ENCODE assay signal across 8 cellular contexts in genomic region chr4:112297495-112297894, GRCh38. TPM values are rescaled to one million over a fixed set of nuclear protein-coding genes. Genes with fewer than 3 reads are reported as not detected.
DNase-seq lines count a peak whose midpoint lies in the region; ATAC-seq and TF ChIP-seq lines count a peak whose summit lies in the region.

No MANE protein-coding gene starts in this region.

- no peaks in the 10 kb centered on the region for H3K9me3 ChIP-seq in mammary epithelial cell (replicated peaks; ENCODE audit: insufficient read depth, low read length)

- no peaks in the 10 kb centered on the region for H3K9me3 Mint-ChIP-seq in CD14-positive monocyte
- H3K9me3 Mint-ChIP-seq in naive thymus-derived CD8-positive, alpha-beta T cell, result no peaks in the 10 kb centered on the region

- ATAC-seq in HG03342 (IDR thresholded peaks at IDR 0.05; ENCODE audit: unreplicated experiment) (peak; percentile 10), GM21528 (IDR thresholded peaks at IDR 0.05; ENCODE audit: low FRiP score, unreplicated experiment) (no peak)
- ATAC-seq in naive thymus-derived CD8-positive, alpha-beta T cell, result no peak

- dilution Hi-C loops in mammary epithelial cell (cut with HindIII; ENCODE audit: low sequenced_read_pairs), result no loop called here

- no peaks in the 10 kb centered on the region for H3K27me3 ChIP-seq in mammary epithelial cell (ENCODE audit: insufficient read depth, low read length)

- H2AFZ ChIP-seq in mammary epithelial cell (ENCODE audit: low read depth, low read length), result peak overlapping the region; percentile 82

- CTCF ChIA-PET in mammary epithelial cell (lab: Charles Lee; ENCODE audit: low non-redundant PET) (interaction anchor here (0.6 kb wide), 1 partner anchor 18 kb away, joined by 32 read pairs; no protein-coding TSS in a partner anchor), GM10248 (lab: Yijun Ruan, JAX) (interaction anchor here (0.8 to 3.5 kb wide), 4 partner anchors 11 to 24 kb away, joined by 3 to 10 read pairs (median 4); partner anchors contain the start of gene TIFA)

- no peaks in the 10 kb centered on the region for H3K36me3 Mint-ChIP-seq in CD14-positive monocyte
- no peaks in the 10 kb centered on the region for H3K36me3 Mint-ChIP-seq in naive thymus-derived CD8-positive, alpha-beta T cell

- BruUV-seq in mammary epithelial cell (replicated peaks; lab: Mats Ljungman, UMichigan), result no TSS peak

- 0% methylated on average over 1 of the region's 1 CpG for WGBS in mammary epithelial cell (ENCODE audit: low coverage, missing lambda C conversion rate)

- peaks cover 30% of the 10 kb centered on the region for H3K4me1 Mint-ChIP-seq in CD14-positive monocyte
- peaks cover 8 to 35% (median 24%) of the 10 kb centered on the region in 4 donors for H3K4me1 Mint-ChIP-seq in naive thymus-derived CD8-positive, alpha-beta T cell

- H3K9ac ChIP-seq in mammary epithelial cell (ENCODE audit: insufficient read depth, low read length), result peak overlapping the region; percentile 72

- TF ChIP-seq CTCF in CD14-positive monocyte (IDR thresholded peaks at IDR 0.05) (no peak), mammary epithelial cell (conservative IDR thresholded peaks at IDR 0.05 in 1 of 2, IDR thresholded peaks at IDR 0.05 in 1 of 2; ENCODE audit: extremely low read depth in 1 of 2, insufficient read depth in 1 of 2, low read depth in 1 of 2, low read length in 2 of 2) (no peak), GM10248 (IDR thresholded peaks at IDR 0.05; ENCODE audit: control extremely low read depth, extremely low read depth, low read depth, missing control alignments) (no peak)

- intact Hi-C loops in CD14-positive monocyte (cut with micrococcal nuclease), result no loop called here
- intact Hi-C loops in mammary epithelial cell (cut with micrococcal nuclease), result no loop called here

- H3K27me3 Mint-ChIP-seq in CD14-positive monocyte (ENCODE audit: low read depth in 3 of 3), result peaks cover 0 to 1% (median 0%) of the 10 kb centered on the region in 3 donors
- H3K27me3 Mint-ChIP-seq in naive thymus-derived CD8-positive, alpha-beta T cell, result no peaks in the 10 kb centered on the region

- H3K79me2 ChIP-seq in mammary epithelial cell (ENCODE audit: insufficient read depth, low read length), result no peaks in the 10 kb centered on the region

- H3K4me2 ChIP-seq in mammary epithelial cell (ENCODE audit: insufficient read depth, low read depth, low read length), result peak overlapping the region; percentile 93

- peak overlapping the region; percentile 75 for H3K27ac ChIP-seq in mammary epithelial cell (ENCODE audit: insufficient read depth, low read depth, low read length)

- peak overlapping the region; percentile 75 to 92 for H3K4me3 Mint-ChIP-seq in CD14-positive monocyte
- H3K4me3 Mint-ChIP-seq in naive thymus-derived CD8-positive, alpha-beta T cell, result peak overlapping the region; percentile 80 to 93 (median 88)

- no peaks in the 10 kb centered on the region for H4K20me1 ChIP-seq in mammary epithelial cell (ENCODE audit: insufficient read depth, low read length)

- no peaks in the 10 kb centered on the region for H3K36me3 ChIP-seq in mammary epithelial cell (ENCODE audit: insufficient read depth, low read length)

- H3K4me1 ChIP-seq in mammary epithelial cell (ENCODE audit: insufficient read depth, low read length), result no peaks in the 10 kb centered on the region

- POLR2A ChIA-PET in naive thymus-derived CD8-positive, alpha-beta T cell (lab: Charles Lee), result interaction anchor here (1.8 to 2.5 kb wide), 2 partner anchors 11 to 12 kb away, joined by 6 to 26 read pairs; partner anchors contain the start of gene TIFA
- POLR2A ChIA-PET in GM10248 (lab: Yijun Ruan, JAX), result interaction anchor here (0.7 kb wide), 1 partner anchor 227 kb away, joined by 3 read pairs; no protein-coding TSS in a partner anchor

- in situ Hi-C loops in mammary epithelial cell (cut with MboI; ENCODE audit: low sequenced_read_pairs in 2 of 2), result no loop called here

- no peak for DNase-seq in CD14-positive monocyte (ENCODE audit: low spot score)
- no peak for DNase-seq in mammary epithelial cell
- no peak for DNase-seq in naive thymus-derived CD8-positive, alpha-beta T cell
- no peak for DNase-seq in NCI-H2196 treated with DMSO at 0.1 percent for 48 hours (lab: John Stamatoyannopoulos, UW; ENCODE audit: unreplicated experiment)
- no peak for DNase-seq in GM10248 (ENCODE audit: extremely low spot score)
- no peak for DNase-seq in stimulated activated CD4-positive, alpha-beta T cell treated with anti-CD3 and anti-CD28 coated beads, Interleukin-15, amount 100 ng/mL, for 24 hours

- peak overlapping the region; percentile 89 to 97 (median 94) for H3K27ac Mint-ChIP-seq in CD14-positive monocyte
- peak overlapping the region; percentile 79 to 95 (median 93) for H3K27ac Mint-ChIP-seq in naive thymus-derived CD8-positive, alpha-beta T cell

- peak overlapping the region; percentile 49 to 87 (median 61) for H3K4me3 ChIP-seq in mammary epithelial cell (replicated peaks in 1 of 3; ENCODE audit: insufficient read depth in 1 of 3, low read depth in 2 of 3, low read length in 3 of 3)

RNA-seq across cellular contexts. Expression of gene ALPK1, which starts 0.3 kb away (rescaled TPM):
- polyA plus RNA-seq in CD14-positive monocyte (1 to 10 TPM; 5.3 to 8.1 TPM), mammary epithelial cell (4.0 TPM)
- 10 to 100 TPM; 19.0 to 24.3 TPM for total RNA-seq in mammary epithelial cell
- polyA minus RNA-seq in mammary epithelial cell, result 1.4 TPM
- 10 to 100 TPM; 11.3 to 12.6 TPM for total RNA-seq in naive thymus-derived CD8-positive, alpha-beta T cell
- polyA plus RNA-seq in naive thymus-derived CD8-positive, alpha-beta T cell, result 1 to 10 TPM; 2.3 to 4.9 (median 3.8) TPM

RNA-seq across cellular contexts. Expression of gene TIFA, which starts 11.8 kb away (rescaled TPM):
- polyA plus RNA-seq in CD14-positive monocyte (1 to 10 TPM; 4.4 to 6.3 TPM), mammary epithelial cell (5.5 TPM)
- total RNA-seq in mammary epithelial cell, result 10 to 100 TPM in 1 of 2 donors, 1 to 10 TPM in 1; 4.3 to 10.1 TPM
- polyA minus RNA-seq in mammary epithelial cell, result 5.5 TPM
- 10 to 100 TPM; 11.4 to 12.6 TPM for total RNA-seq in naive thymus-derived CD8-positive, alpha-beta T cell
- 10 to 100 TPM in 2 of 3 donors, 1 to 10 TPM in 1; 9.7 to 15.8 (median 13.7) TPM for polyA plus RNA-seq in naive thymus-derived CD8-positive, alpha-beta T cell
